ENCODE assay signal across 19 cellular contexts in genomic region chr3:89368846-89369245, GRCh38.
"Had no signal": no experiment of that assay in that cellular context is flagged by ENCODE, and none has a peak within 500 bp of the region (broad histone marks: within the 10 kb centered on the region; RNA-seq: fewer than 3 reads in every experiment).

No MANE protein-coding gene starts in this region.

- H3K4me1 ChIP-seq: esophagus squamous epithelium, right atrium auricular region, stomach had no signal

- ATAC-seq: left colon, left ventricle myocardium superior, natural killer cell had no signal

- H3K27me3 ChIP-seq: esophagus squamous epithelium, right atrium auricular region, sigmoid colon, stomach had no signal

- H3K4me3 Mint-ChIP-seq: natural killer cell, neural crest cell had no signal

- H3K36me3 ChIP-seq: esophagus squamous epithelium, right atrium auricular region, sigmoid colon, stomach had no signal

- H3K4me3 ChIP-seq: esophagus squamous epithelium, lung, right atrium auricular region, sigmoid colon, skin epidermis, stomach had no signal

- H3K4me1 Mint-ChIP-seq: natural killer cell, neural crest cell had no signal

- DNase-seq: effector memory CD4-positive, alpha-beta T cell; esophagus squamous epithelium; foreskin fibroblast; kidney; left colon; left ventricle myocardium superior; mesendoderm; natural killer cell; posterior cingulate gyrus; sigmoid colon; stimulated activated CD4-positive, alpha-beta T cell treated with anti-CD3 and anti-CD28 coated beads, Interleukin-2, amount 100 ng/mL, for 24 hours; stimulated activated CD4-positive, alpha-beta T cell treated with anti-CD3 and anti-CD28 coated beads, Interleukin-4, amount 100 ng/mL, for 4 hours; stimulated activated naive CD4-positive, alpha-beta T cell; stomach; substantia nigra had no signal

- H3K9me3 ChIP-seq: esophagus squamous epithelium, right atrium auricular region, sigmoid colon, stomach had no signal

- H3K27ac ChIP-seq: esophagus squamous epithelium, right atrium auricular region, sigmoid colon, skin epidermis, stomach had no signal

- H3K27ac Mint-ChIP-seq: natural killer cell had no signal
